ENCODE assay signal across 1 cellular context in the genomic region with DNA sequence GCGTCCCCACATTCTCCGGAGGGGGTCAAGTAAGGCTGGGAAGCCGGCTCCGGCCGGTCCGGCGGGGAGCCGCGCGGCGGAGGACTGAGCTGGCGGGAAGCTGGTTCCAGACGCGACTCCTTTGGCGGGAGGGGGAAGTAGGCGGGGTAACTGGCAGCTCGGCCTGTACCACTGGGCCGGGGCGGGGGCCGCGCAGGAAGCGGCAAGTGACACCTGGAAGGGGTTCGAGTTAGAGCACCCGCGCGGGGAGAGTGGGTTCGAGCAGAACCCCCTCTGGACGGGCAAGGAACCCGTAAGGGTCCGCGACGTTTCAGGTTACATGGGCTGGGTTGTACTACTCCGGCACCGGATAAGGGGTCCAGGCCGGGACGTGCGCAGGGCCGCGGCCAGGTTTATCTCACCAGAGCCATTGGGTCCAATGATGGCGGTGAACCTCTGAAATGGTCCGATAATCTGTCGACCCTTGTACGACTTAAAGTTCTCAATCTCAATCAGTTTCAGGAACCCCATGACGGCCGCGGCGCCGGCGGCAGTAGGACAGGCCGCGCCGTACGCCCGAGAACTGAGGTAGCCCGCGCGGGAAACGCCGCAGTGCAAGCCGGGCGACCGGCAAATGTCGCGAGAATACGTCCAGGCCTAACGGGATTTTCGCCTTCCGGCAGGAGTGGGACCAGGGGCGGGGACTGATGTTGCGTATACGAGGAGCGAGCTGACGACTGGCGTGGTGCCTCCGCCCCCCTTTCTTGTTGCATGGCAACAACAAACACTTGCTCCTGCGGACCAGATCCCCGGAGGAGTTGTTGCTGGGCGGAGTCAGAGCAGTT.
TF ChIP-seq lines count a peak whose summit lies in the region.

A gene (plus strand): TSS at position 783 of the 824 bp plus-strand sequence. CDS start 3,404 bp downstream, outside the sequence.
A gene (minus strand): TSS at position 564 of the 824 bp plus-strand sequence. CDS start 54 bp downstream, at position 510.

TF ChIP-seq in HepG2, 621 proteins besides CTCF, POLR2A, EP300 and RAD21 (continued from another document and continues in another):
- TF ChIP-seq NFRKB (IDR thresholded peaks at IDR 0.05) (no peak), SNRNP70 (IDR thresholded peaks at IDR 0.05; ENCODE audit: low read depth, low read length) (no peak), MBNL3 (CRISPR knock-in tag; conservative IDR thresholded peaks at IDR 0.05) (no peak), AKAP8 (CRISPR knock-in tag; IDR thresholded peaks at IDR 0.05) (no peak), U2AF2 (IDR thresholded peaks at IDR 0.05; ENCODE audit: low read depth, low read length) (no peak), CBX2 (IDR thresholded peaks at IDR 0.05; ENCODE audit: low read depth, low read length) (no peak), CBX2 (CRISPR knock-in tag; IDR thresholded peaks at IDR 0.05; ENCODE audit: low read depth) (no peak), ZNF235 (CRISPR knock-in tag; IDR thresholded peaks at IDR 0.05; ENCODE audit: borderline replicate concordance) (0 out of 2 replicates have a peak, but pooled peaks have one; percentile 51), ZNF451 (CRISPR knock-in tag; IDR thresholded peaks at IDR 0.05) (no peak), ZNF589 (CRISPR knock-in tag; conservative IDR thresholded peaks at IDR 0.05) (no peak), ZNF180 (CRISPR knock-in tag; IDR thresholded peaks at IDR 0.05; ENCODE audit: borderline replicate concordance, low read depth) (no peak), MTA1 (CRISPR knock-in tag; IDR thresholded peaks at IDR 0.05; ENCODE audit: borderline replicate concordance) (no peak), JUND (CRISPR knock-in tag; IDR thresholded peaks at IDR 0.05) (no peak), ZNF879 (CRISPR knock-in tag; IDR thresholded peaks at IDR 0.05) (no peak), ZSCAN31 (CRISPR knock-in tag; IDR thresholded peaks at IDR 0.05; ENCODE audit: low read depth) (0 out of 2 replicates have a peak, but pooled peaks have one; percentile 33), POGZ (CRISPR knock-in tag; IDR thresholded peaks at IDR 0.05) (0 out of 2 replicates have a peak, but pooled peaks have one; percentile 25), KDM1A (CRISPR knock-in tag; IDR thresholded peaks at IDR 0.05) (no peak), NR2F6 (IDR thresholded peaks at IDR 0.05) (no peak), NR2F6 (CRISPR knock-in tag; IDR thresholded peaks at IDR 0.05) (no peak), NKX3-1 (CRISPR knock-in tag; IDR thresholded peaks at IDR 0.05) (no peak), ZFYVE20 (CRISPR knock-in tag; IDR thresholded peaks at IDR 0.05; ENCODE audit: borderline replicate concordance, low read depth) (no peak), NCOR1 (IDR thresholded peaks at IDR 0.05; ENCODE audit: borderline replicate concordance, low read length) (no peak), NRL (CRISPR knock-in tag; IDR thresholded peaks at IDR 0.05; ENCODE audit: borderline replicate concordance) (no peak), ZFP90 (CRISPR knock-in tag; IDR thresholded peaks at IDR 0.05; ENCODE audit: borderline replicate concordance) (no peak), KDM4B (CRISPR knock-in tag; IDR thresholded peaks at IDR 0.05) (no peak), ZNF777 (CRISPR knock-in tag; IDR thresholded peaks at IDR 0.05) (0 out of 2 replicates have a peak, but pooled peaks have one; percentile 20), ZNF713 (CRISPR knock-in tag; IDR thresholded peaks at IDR 0.05) (no peak), ZNF510 (CRISPR knock-in tag; IDR thresholded peaks at IDR 0.05; ENCODE audit: low read depth) (no peak), HOXA5 (CRISPR knock-in tag; IDR thresholded peaks at IDR 0.05) (no peak), EHMT2 (IDR thresholded peaks at IDR 0.05; ENCODE audit: borderline replicate concordance, low read depth, low read length) (no peak), ZNF30 (CRISPR knock-in tag; IDR thresholded peaks at IDR 0.05) (no peak), SMYD3 (CRISPR knock-in tag; IDR thresholded peaks at IDR 0.05) (no peak), ZNF883 (CRISPR knock-in tag; IDR thresholded peaks at IDR 0.05; ENCODE audit: not compliant biosample characterization) (no peak), ZFP41 (CRISPR knock-in tag; IDR thresholded peaks at IDR 0.05; ENCODE audit: borderline replicate concordance) (no peak), ZMYM2 (CRISPR knock-in tag; IDR thresholded peaks at IDR 0.05) (no peak), HES4 (CRISPR knock-in tag; IDR thresholded peaks at IDR 0.05; ENCODE audit: borderline replicate concordance) (no peak), CENPT (CRISPR knock-in tag; IDR thresholded peaks at IDR 0.05; ENCODE audit: low read depth) (no peak)
- TF ChIP-seq, protein P1, sequence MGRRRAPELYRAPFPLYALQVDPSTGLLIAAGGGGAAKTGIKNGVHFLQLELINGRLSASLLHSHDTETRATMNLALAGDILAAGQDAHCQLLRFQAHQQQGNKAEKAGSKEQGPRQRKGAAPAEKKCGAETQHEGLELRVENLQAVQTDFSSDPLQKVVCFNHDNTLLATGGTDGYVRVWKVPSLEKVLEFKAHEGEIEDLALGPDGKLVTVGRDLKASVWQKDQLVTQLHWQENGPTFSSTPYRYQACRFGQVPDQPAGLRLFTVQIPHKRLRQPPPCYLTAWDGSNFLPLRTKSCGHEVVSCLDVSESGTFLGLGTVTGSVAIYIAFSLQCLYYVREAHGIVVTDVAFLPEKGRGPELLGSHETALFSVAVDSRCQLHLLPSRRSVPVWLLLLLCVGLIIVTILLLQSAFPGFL (CRISPR knock-in tag; IDR thresholded peaks at IDR 0.05): no peak
- TF ChIP-seq, protein P2, sequence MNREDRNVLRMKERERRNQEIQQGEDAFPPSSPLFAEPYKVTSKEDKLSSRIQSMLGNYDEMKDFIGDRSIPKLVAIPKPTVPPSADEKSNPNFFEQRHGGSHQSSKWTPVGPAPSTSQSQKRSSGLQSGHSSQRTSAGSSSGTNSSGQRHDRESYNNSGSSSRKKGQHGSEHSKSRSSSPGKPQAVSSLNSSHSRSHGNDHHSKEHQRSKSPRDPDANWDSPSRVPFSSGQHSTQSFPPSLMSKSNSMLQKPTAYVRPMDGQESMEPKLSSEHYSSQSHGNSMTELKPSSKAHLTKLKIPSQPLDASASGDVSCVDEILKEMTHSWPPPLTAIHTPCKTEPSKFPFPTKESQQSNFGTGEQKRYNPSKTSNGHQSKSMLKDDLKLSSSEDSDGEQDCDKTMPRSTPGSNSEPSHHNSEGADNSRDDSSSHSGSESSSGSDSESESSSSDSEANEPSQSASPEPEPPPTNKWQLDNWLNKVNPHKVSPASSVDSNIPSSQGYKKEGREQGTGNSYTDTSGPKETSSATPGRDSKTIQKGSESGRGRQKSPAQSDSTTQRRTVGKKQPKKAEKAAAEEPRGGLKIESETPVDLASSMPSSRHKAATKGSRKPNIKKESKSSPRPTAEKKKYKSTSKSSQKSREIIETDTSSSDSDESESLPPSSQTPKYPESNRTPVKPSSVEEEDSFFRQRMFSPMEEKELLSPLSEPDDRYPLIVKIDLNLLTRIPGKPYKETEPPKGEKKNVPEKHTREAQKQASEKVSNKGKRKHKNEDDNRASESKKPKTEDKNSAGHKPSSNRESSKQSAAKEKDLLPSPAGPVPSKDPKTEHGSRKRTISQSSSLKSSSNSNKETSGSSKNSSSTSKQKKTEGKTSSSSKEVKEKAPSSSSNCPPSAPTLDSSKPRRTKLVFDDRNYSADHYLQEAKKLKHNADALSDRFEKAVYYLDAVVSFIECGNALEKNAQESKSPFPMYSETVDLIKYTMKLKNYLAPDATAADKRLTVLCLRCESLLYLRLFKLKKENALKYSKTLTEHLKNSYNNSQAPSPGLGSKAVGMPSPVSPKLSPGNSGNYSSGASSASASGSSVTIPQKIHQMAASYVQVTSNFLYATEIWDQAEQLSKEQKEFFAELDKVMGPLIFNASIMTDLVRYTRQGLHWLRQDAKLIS (CRISPR knock-in tag; IDR thresholded peaks at IDR 0.05): no peak
- TF ChIP-seq, protein P3, sequence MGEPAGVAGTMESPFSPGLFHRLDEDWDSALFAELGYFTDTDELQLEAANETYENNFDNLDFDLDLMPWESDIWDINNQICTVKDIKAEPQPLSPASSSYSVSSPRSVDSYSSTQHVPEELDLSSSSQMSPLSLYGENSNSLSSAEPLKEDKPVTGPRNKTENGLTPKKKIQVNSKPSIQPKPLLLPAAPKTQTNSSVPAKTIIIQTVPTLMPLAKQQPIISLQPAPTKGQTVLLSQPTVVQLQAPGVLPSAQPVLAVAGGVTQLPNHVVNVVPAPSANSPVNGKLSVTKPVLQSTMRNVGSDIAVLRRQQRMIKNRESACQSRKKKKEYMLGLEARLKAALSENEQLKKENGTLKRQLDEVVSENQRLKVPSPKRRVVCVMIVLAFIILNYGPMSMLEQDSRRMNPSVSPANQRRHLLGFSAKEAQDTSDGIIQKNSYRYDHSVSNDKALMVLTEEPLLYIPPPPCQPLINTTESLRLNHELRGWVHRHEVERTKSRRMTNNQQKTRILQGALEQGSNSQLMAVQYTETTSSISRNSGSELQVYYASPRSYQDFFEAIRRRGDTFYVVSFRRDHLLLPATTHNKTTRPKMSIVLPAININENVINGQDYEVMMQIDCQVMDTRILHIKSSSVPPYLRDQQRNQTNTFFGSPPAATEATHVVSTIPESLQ (CRISPR knock-in tag; conservative IDR thresholded peaks at IDR 0.05): no peak
- TF ChIP-seq, protein P4, sequence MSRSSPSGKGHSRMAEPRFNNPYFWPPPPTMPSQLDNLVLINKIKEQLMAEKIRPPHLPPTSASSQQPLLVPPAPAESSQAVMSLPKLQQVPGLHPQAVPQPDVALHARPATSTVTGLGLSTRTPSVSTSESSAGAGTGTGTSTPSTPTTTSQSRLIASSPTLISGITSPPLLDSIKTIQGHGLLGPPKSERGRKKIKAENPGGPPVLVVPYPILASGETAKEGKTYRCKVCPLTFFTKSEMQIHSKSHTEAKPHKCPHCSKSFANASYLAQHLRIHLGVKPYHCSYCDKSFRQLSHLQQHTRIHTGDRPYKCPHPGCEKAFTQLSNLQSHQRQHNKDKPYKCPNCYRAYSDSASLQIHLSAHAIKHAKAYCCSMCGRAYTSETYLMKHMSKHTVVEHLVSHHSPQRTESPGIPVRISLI (CRISPR knock-in tag; IDR thresholded peaks at IDR 0.05; ENCODE audit: borderline replicate concordance): no peak
- TF ChIP-seq, protein P5, sequence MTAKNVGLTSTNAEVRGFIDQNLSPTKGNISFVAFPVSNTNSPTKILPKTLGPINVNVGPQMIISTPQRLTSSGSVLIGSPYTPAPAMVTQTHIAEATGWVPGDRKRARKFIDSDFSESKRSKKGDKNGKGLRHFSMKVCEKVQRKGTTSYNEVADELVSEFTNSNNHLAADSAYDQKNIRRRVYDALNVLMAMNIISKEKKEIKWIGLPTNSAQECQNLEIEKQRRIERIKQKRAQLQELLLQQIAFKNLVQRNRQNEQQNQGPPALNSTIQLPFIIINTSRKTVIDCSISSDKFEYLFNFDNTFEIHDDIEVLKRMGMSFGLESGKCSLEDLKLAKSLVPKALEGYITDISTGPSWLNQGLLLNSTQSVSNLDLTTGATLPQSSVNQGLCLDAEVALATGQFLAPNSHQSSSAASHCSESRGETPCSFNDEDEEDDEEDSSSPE (CRISPR knock-in tag; IDR thresholded peaks at IDR 0.05): peak; percentile 91
- TF ChIP-seq, protein P6, sequence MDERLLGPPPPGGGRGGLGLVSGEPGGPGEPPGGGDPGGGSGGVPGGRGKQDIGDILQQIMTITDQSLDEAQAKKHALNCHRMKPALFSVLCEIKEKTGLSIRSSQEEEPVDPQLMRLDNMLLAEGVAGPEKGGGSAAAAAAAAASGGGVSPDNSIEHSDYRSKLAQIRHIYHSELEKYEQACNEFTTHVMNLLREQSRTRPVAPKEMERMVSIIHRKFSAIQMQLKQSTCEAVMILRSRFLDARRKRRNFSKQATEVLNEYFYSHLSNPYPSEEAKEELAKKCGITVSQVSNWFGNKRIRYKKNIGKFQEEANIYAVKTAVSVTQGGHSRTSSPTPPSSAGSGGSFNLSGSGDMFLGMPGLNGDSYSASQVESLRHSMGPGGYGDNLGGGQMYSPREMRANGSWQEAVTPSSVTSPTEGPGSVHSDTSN (CRISPR knock-in tag; IDR thresholded peaks at IDR 0.05): no peak
- TF ChIP-seq, protein P7, sequence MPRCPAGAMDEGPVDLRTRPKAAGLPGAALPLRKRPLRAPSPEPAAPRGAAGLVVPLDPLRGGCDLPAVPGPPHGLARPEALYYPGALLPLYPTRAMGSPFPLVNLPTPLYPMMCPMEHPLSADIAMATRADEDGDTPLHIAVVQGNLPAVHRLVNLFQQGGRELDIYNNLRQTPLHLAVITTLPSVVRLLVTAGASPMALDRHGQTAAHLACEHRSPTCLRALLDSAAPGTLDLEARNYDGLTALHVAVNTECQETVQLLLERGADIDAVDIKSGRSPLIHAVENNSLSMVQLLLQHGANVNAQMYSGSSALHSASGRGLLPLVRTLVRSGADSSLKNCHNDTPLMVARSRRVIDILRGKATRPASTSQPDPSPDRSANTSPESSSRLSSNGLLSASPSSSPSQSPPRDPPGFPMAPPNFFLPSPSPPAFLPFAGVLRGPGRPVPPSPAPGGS (CRISPR knock-in tag; IDR thresholded peaks at IDR 0.05): no peak
- TF ChIP-seq, protein P8, sequence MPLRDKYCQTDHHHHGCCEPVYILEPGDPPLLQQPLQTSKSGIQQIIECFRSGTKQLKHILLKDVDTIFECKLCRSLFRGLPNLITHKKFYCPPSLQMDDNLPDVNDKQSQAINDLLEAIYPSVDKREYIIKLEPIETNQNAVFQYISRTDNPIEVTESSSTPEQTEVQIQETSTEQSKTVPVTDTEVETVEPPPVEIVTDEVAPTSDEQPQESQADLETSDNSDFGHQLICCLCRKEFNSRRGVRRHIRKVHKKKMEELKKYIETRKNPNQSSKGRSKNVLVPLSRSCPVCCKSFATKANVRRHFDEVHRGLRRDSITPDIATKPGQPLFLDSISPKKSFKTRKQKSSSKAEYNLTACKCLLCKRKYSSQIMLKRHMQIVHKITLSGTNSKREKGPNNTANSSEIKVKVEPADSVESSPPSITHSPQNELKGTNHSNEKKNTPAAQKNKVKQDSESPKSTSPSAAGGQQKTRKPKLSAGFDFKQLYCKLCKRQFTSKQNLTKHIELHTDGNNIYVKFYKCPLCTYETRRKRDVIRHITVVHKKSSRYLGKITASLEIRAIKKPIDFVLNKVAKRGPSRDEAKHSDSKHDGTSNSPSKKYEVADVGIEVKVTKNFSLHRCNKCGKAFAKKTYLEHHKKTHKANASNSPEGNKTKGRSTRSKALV (CRISPR knock-in tag; IDR thresholded peaks at IDR 0.05): 0 out of 2 replicates have a peak, but pooled peaks have one; percentile 18
